In the genomic region with DNA sequence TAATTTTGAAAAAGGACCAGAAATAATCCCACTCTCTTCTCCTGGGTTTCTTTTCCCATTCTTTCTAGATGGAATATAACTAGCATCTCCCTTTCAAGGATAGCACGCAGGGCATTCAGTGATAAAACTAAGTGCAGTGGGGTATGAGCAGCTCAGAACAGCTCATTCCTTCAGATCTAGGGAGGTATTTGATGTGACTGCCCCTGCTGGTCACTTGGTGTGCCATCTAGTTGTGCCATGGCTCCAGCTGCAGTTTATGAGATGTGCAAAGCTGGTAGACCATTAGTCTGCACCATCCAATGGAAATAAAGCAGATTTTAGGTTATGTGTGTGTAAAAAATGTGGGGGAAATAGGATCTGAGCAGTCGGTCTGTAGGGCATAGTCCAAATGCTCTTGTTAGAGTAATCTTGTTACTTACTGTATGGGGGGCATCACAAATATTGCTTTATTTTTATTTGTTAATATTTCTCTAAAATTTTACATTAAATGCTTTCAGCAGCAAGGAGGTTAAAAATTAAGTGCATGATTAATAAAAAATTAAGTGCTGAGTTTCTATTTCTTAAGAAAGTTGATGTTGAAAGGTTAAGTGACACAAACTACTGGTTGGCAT, we compare ENCODE assay signal across 10 cellular contexts. TPM values are rescaled to one million over a fixed set of nuclear protein-coding genes. Genes with fewer than 3 reads are reported as not detected.
DNase-seq lines count a peak whose midpoint lies in the region; ATAC-seq and TF ChIP-seq lines count a peak whose summit lies in the region.
"Had no signal": no experiment of that assay in that cellular context is flagged by ENCODE, and none has a peak within 500 bp of the region (broad histone marks: within the 10 kb centered on the region; RNA-seq: fewer than 3 reads in every experiment).

No MANE protein-coding gene starts in this region.

- no peaks in the 10 kb centered on the region for H3K4me1 ChIP-seq in ascending aorta
- H3K4me1 ChIP-seq: parathyroid adenoma had no signal

- peak; percentile 96 for ATAC-seq in left colon
- ATAC-seq in GM21529 (IDR thresholded peaks at IDR 0.05; ENCODE audit: unreplicated experiment) = no peak

- no peaks in the 10 kb centered on the region for H3K27me3 ChIP-seq in ascending aorta

- H3K36me3 ChIP-seq in ascending aorta = no peaks in the 10 kb centered on the region

- no peak overlapping the region for H3K4me3 ChIP-seq in ascending aorta

- peak; percentile 48 for DNase-seq in EL
- peak; percentile 1 for DNase-seq in KBM-7
- no peak for DNase-seq in ascending aorta (ENCODE audit: low spot score in 2 of 2)
- peak; percentile 37 to 52 for DNase-seq in left colon
- DNase-seq in NCI-H2081 treated with DMSO at 0.1 percent for 48 hours (lab: John Stamatoyannopoulos, UW) = no peak
- no peak for DNase-seq in NCI-H1092 (lab: John Stamatoyannopoulos, UW)
- DNase-seq in anterior cingulate cortex (lab: John Stamatoyannopoulos, UW) = no peak

- TF ChIP-seq CTCF in ascending aorta (IDR thresholded peaks at IDR 0.05) = peak; percentile 14 to 47 (median 41)

- H3K27ac ChIP-seq in ascending aorta = no peak overlapping the region
- H3K27ac ChIP-seq: parathyroid adenoma had no signal

- intact Hi-C loops in ascending aorta (cut with DNase I) = no loop called here
- intact Hi-C loops in left colon (cut with DNase I, micrococcal nuclease) = no loop called here

- H3K9me3 ChIP-seq in ascending aorta = no peaks in the 10 kb centered on the region

- in situ Hi-C loops in KBM-7 (cut with MboI; ENCODE audit: low pct_unique_long_range_greater_than_20kb, low sequenced_read_pairs) = no loop called here

RNA-seq across cellular contexts. Expression of gene CTAGE1, which starts 38.9 kb away (rescaled TPM):
- total RNA-seq in ascending aorta (not detected), left colon (not detected)
- total RNA-seq: T-helper 2 cell treated with Interferon-gamma antibody and Interleukin-4, amounts not matched to agents 100 ng/mL and 5 ng/mL, for 36 hours had no signal

Comparison
In these comparisons a context has a peak if more than half of its experiments do, and no peak if none do; other contexts are left out.
1. DNase-seq: peak in EL (single experiment), KBM-7 (single experiment) and left colon (2 of 2); none in ascending aorta (0 of 2), NCI-H2081 treated with DMSO at 0.1 percent for 48 hours (single experiment), NCI-H1092 (single experiment) and anterior cingulate cortex (0 of 58).